ENCODE assay signal across 8 cellular contexts in genomic region chr2:216023055-216023648, GRCh38. TPM values are rescaled to one million over a fixed set of nuclear protein-coding genes. Genes with fewer than 3 reads are reported as not detected.
A peak's percentile ranks its signal among the peaks of the same experiment; 100 is the strongest.
DNase-seq lines count a peak whose midpoint lies in the region; ATAC-seq, FAIRE-seq and TF ChIP-seq lines count a peak whose summit lies in the region.

No MANE protein-coding gene starts in this region.

- no peak overlapping the region for H3K18ac ChIP-seq in IMR-90 (ENCODE audit: low read depth, low read length)

- H2BK20ac ChIP-seq in IMR-90 (ENCODE audit: low read depth, low read length) = no peak overlapping the region

- no peak overlapping the region for H2AK9ac ChIP-seq in IMR-90 (replicated peaks; ENCODE audit: low read depth, low read length, poor library complexity)

- H2BK5ac ChIP-seq in IMR-90 (ENCODE audit: low read depth, low read length, poor library complexity, severe bottlenecking) = no peak overlapping the region

- no peak overlapping the region for H2BK15ac ChIP-seq in IMR-90 (ENCODE audit: low read depth, low read length)

- H3K9ac ChIP-seq in IMR-90 (ENCODE audit: low read depth, low read length) = no peak overlapping the region
- H3K9ac ChIP-seq in HepG2 (ENCODE audit: insufficient read depth, low read depth, low read length) = no peak overlapping the region

- H3K14ac ChIP-seq in IMR-90 (replicated peaks; ENCODE audit: low read depth, low read length) = no peak overlapping the region

- no peaks in the 10 kb centered on the region; the same call in 1 of the 2 replicates for H3K9me1 ChIP-seq in IMR-90 (ENCODE audit: insufficient read depth, low read length)

- H4K91ac ChIP-seq in IMR-90 (ENCODE audit: insufficient read depth, low read depth, low read length) = no peak overlapping the region

- H3K4me1 ChIP-seq in IMR-90 (ENCODE audit: control insufficient read depth, insufficient read depth, low read length) (no peaks in the 10 kb centered on the region), HepG2 (ENCODE audit: insufficient read depth, low read length) (peaks cover 20% of the 10 kb centered on the region), thyroid gland (no peaks in the 10 kb centered on the region)

- no TSS peak for BruUV-seq in IMR-90 (replicated peaks; lab: Mats Ljungman, UMichigan)
- no TSS peak for BruUV-seq in MCF 10A (replicated peaks; lab: Mats Ljungman, UMichigan)
- BruUV-seq in HepG2 (replicated peaks; lab: Mats Ljungman, UMichigan) = no TSS peak

- no peak overlapping the region for H3K4ac ChIP-seq in IMR-90 (ENCODE audit: low read depth, low read length)

- intact Hi-C loops in IMR-90 (cut with micrococcal nuclease) (loop anchor here (2.0 kb wide), 1 partner anchor 72 kb away; no protein-coding TSS in a partner anchor), MCF 10A (cut with micrococcal nuclease) (loop anchor here (1.0 kb wide), 1 partner anchor 73 kb away; no protein-coding TSS in a partner anchor), HepG2 (cut with micrococcal nuclease; ENCODE audit: unreplicated experiment) (loop anchor here (1.0 kb wide), 1 partner anchor 73 kb away; no protein-coding TSS in a partner anchor), thyroid gland (cut with DNase I) (no loop called here)

- peak; percentile 68 for FAIRE-seq in HepG2 (lab: Jason Lieb, UNC)

- peak; percentile 74 for DNase-seq in activated effector memory CD4-positive, alpha-beta T cell treated with anti-CD3 and anti-CD28 coated beads, Interleukin-2, amount 50 U/mL, for 16 hours
- no peak for DNase-seq in activated effector memory CD4-positive, alpha-beta T cell treated with Interleukin-2 at 50 U/mL for 16 hours
- DNase-seq in IMR-90 (peak; percentile 52), SKM-1 (lab: John Stamatoyannopoulos, UW; ENCODE audit: unreplicated experiment) (peak; percentile 56), MCF 10A (ENCODE audit: unreplicated experiment) (peak; percentile 70), HepG2 (ENCODE audit: low spot score) (peak; percentile 66), thyroid gland (peak; percentile 38 to 46)

- no peaks in the 10 kb centered on the region for H3K79me2 ChIP-seq in HepG2 (ENCODE audit: insufficient read depth, low read length)

- H3K27me3 ChIP-seq in IMR-90 (ENCODE audit: control insufficient read depth, insufficient read depth, low read length) = no peaks in the 10 kb centered on the region
- H3K27me3 ChIP-seq in HepG2 (ENCODE audit: control insufficient read depth in 1 of 2, insufficient read depth in 2 of 2, low read length in 2 of 2) = no peaks in the 10 kb centered on the region
- H3K27me3 ChIP-seq in thyroid gland = no peaks in the 10 kb centered on the region

- no peak overlapping the region for H2AK5ac ChIP-seq in IMR-90 (ENCODE audit: low read depth, low read length)

- no peak for TF ChIP-seq POLR2A in IMR-90 (IDR thresholded peaks at IDR 0.05; ENCODE audit: low read depth, low read length)
- no peak for TF ChIP-seq POLR2A in HepG2 (IDR thresholded peaks at IDR 0.05; ENCODE audit: insufficient read depth in 1 of 2, low read depth in 2 of 2, low read length in 2 of 2)
- TF ChIP-seq POLR2A in thyroid gland (IDR thresholded peaks at IDR 0.05) = no peak

- no peak overlapping the region for H3K23ac ChIP-seq in IMR-90 (ENCODE audit: low read depth, low read length)

- H3K79me1 ChIP-seq in IMR-90 (ENCODE audit: low read depth in 1 of 2, low read length in 2 of 2) = no peaks in the 10 kb centered on the region

- ATAC-seq in GM21786 (IDR thresholded peaks at IDR 0.05; ENCODE audit: unreplicated experiment) = peak; percentile 91
- peak; percentile 89 for ATAC-seq in IMR-90 (ENCODE audit: low read depth)
- ATAC-seq in HepG2 = peak; percentile 86

- H4K20me1 ChIP-seq in IMR-90 (ENCODE audit: insufficient read depth, low read length) (no peaks in the 10 kb centered on the region), HepG2 (ENCODE audit: insufficient read depth, low read length) (no peaks in the 10 kb centered on the region)

- peaks cover 3% of the 10 kb centered on the region for H3K36me3 Mint-ChIP-seq in MCF 10A (ENCODE audit: insufficient read depth, unreplicated experiment)

- H4K5ac ChIP-seq in IMR-90 (ENCODE audit: low read depth, low read length) = no peak overlapping the region

- H4K8ac ChIP-seq in IMR-90 (ENCODE audit: low read depth in 2 of 2, low read length in 2 of 2) = no peak overlapping the region

- no peaks in the 10 kb centered on the region for H3K4me1 Mint-ChIP-seq in MCF 10A (ENCODE audit: insufficient read depth, unreplicated experiment)

- no peak overlapping the region for H3K27ac Mint-ChIP-seq in MCF 10A (ENCODE audit: low read depth, unreplicated experiment)

- TF ChIP-seq EP300 in HepG2 (IDR thresholded peaks at IDR 0.05; ENCODE audit: low read depth in 2 of 2, low read length in 2 of 2) (no peak), HepG2 (CRISPR knock-in tag; IDR thresholded peaks at IDR 0.05; ENCODE audit: borderline replicate concordance) (no peak)

- no peak overlapping the region for H2BK120ac ChIP-seq in IMR-90 (ENCODE audit: low read depth, low read length)

- H3K4me2 ChIP-seq in IMR-90 (ENCODE audit: low read depth, low read length) (no peak overlapping the region), HepG2 (ENCODE audit: low read depth, low read length) (no peak overlapping the region)

- no peak overlapping the region for H3K56ac ChIP-seq in IMR-90 (ENCODE audit: extremely low read depth, insufficient read depth, low read length)

- H2AFZ ChIP-seq in IMR-90 (replicated peaks; ENCODE audit: low read length, poor library complexity) = no peak overlapping the region
- H2AFZ ChIP-seq in HepG2 (ENCODE audit: low read length) = no peak overlapping the region

- H3K27me3 Mint-ChIP-seq in MCF 10A (ENCODE audit: insufficient read depth, unreplicated experiment) = no peaks in the 10 kb centered on the region

- in situ Hi-C loops in IMR-90 (cut with MboI; ENCODE audit: low sequenced_read_pairs) (no loop called here), HepG2 (cut with HindIII; ENCODE audit: extremely low pct_ligation_motif_present, low pct_unique_long_range_greater_than_20kb) (no loop called here)

- H3K4me3 Mint-ChIP-seq in MCF 10A (ENCODE audit: unreplicated experiment) = no peak overlapping the region

- H3K9me3 Mint-ChIP-seq in MCF 10A (ENCODE audit: unreplicated experiment) = no peaks in the 10 kb centered on the region

- no peaks in the 10 kb centered on the region for H3K36me3 ChIP-seq in IMR-90 (ENCODE audit: control insufficient read depth, insufficient read depth, low read length)
- H3K36me3 ChIP-seq in HepG2 (replicated peaks in 1 of 2; ENCODE audit: control insufficient read depth in 1 of 2, insufficient read depth in 2 of 2, low read length in 2 of 2) = peaks cover 0 to 16% of the 10 kb centered on the region in 2 experiments; a peak in 3 of 5 replicates
- H3K36me3 ChIP-seq in thyroid gland = no peaks in the 10 kb centered on the region

- no peaks in the 10 kb centered on the region for H3K9me3 ChIP-seq in IMR-90 (ENCODE audit: control insufficient read depth, insufficient read depth, low read length)
- no peaks in the 10 kb centered on the region for H3K9me3 ChIP-seq in HepG2 (ENCODE audit: low read length)
- no peaks in the 10 kb centered on the region for H3K9me3 ChIP-seq in thyroid gland

- dilution Hi-C loops in IMR-90 (cut with HindIII; ENCODE audit: low sequenced_read_pairs, unreplicated experiment) = no loop called here

- no peak overlapping the region for H3K4me3 ChIP-seq in IMR-90 (ENCODE audit: insufficient read depth, low read depth, low read length)
- no peak overlapping the region for H3K4me3 ChIP-seq in HepG2 (replicated peaks in 1 of 3; ENCODE audit: insufficient read depth in 1 of 3, low read depth in 2 of 3, low read length in 3 of 3)
- H3K4me3 ChIP-seq in thyroid gland (replicated peaks in 1 of 3) = no peak overlapping the region

- H3K27ac ChIP-seq in IMR-90 (ENCODE audit: insufficient read depth, low read length) (no peak overlapping the region), HepG2 (ENCODE audit: extremely low read length, insufficient read depth, low read length) (no peak overlapping the region), thyroid gland (no peak overlapping the region)

- peak; percentile 66 for TF ChIP-seq CTCF in IMR-90 (conservative IDR thresholded peaks at IDR 0.05; ENCODE audit: low read depth, low read length)
- TF ChIP-seq CTCF in MCF 10A (IDR thresholded peaks at IDR 0.05; ENCODE audit: unreplicated experiment) = peak; percentile 55
- peak; percentile 73 for TF ChIP-seq CTCF in HepG2 (CRISPR knock-in tag; IDR thresholded peaks at IDR 0.05)
- peak in 5 of 6 experiments; percentile 15 to 64 (median 41) for TF ChIP-seq CTCF in thyroid gland (IDR thresholded peaks at IDR 0.05)

- WGBS in IMR-90 (ENCODE audit: extremely low coverage in 2 of 2, insufficient read length in 1 of 2), 2 experiments = 14% methylated on average over 1 of the region's 3 CpGs; no CpG with 5 or more reads in 1 of the 2 experiments
- 31% methylated on average over 3 of the region's 3 CpGs for WGBS in HepG2 (ENCODE audit: low lambda C conversion rate)
- 23 to 25% methylated on average over 3 of the region's 3 CpGs for WGBS in thyroid gland, 2 donors

- POLR2A ChIA-PET in IMR-90 (lab: Charles Lee; ENCODE audit: unreplicated experiment) = no interaction called here
- POLR2A ChIA-PET in MCF 10A (lab: Yijun Ruan, JAX) = interaction anchor here (0.8 to 1.2 kb wide), 2 partner anchors 9 to 73 kb away, joined by 3 to 5 read pairs; partner anchors contain the start of gene MREG
- POLR2A ChIA-PET in HepG2 (lab: Yijun Ruan, JAX) = interaction anchor here (0.7 kb wide), 1 partner anchor 70 kb away, joined by 3 read pairs; no protein-coding TSS in a partner anchor

- TF ChIP-seq RAD21 in IMR-90 (IDR thresholded peaks at IDR 0.05; ENCODE audit: low read length) (peak; percentile 52), HepG2 (CRISPR knock-in tag; IDR thresholded peaks at IDR 0.05) (0 out of 2 replicates have a peak, but pooled peaks have one; percentile 51)

- CTCF ChIA-PET in IMR-90 (lab: Yijun Ruan, JAX) (interaction anchor here (0.5 to 1.2 kb wide), 4 partner anchors 9 to 59 kb away, joined by 4 read pairs; partner anchors contain the start of gene MREG), MCF 10A (lab: Yijun Ruan, JAX) (interaction anchor here (0.5 to 7.2 kb wide), 37 partner anchors 9 to 1251 kb away, joined by 3 to 202 read pairs (median 5); partner anchors contain the start of genes MREG, PECR and TMEM169), HepG2 (lab: Yijun Ruan, JAX; ENCODE audit: low intra/inter-chr PET ratio, low total read pairs) (interaction anchor here (0.8 to 3.6 kb wide), 3 partner anchors 10 to 229 kb away, joined by 3 to 41 read pairs (median 13); partner anchors contain the start of gene MREG)

RNA-seq across cellular contexts. Expression of gene MREG, which starts 9.8 kb away (rescaled TPM):
- total RNA-seq in IMR-90 (2012; rRNA removed) = 1.7 and 1.8 TPM in 2 replicates
- 1.0 and 1.1 TPM in 2 replicates for polyA plus RNA-seq in IMR-90 (2012; rRNA removed)
- 0.34 and 0.43 TPM in 2 replicates for polyA plus RNA-seq in IMR-90 (2012; cell fraction: cytosol; rRNA removed)
- 0.20 and 1.4 TPM in 2 replicates for polyA plus RNA-seq in IMR-90 (2012; cell fraction: nucleus; rRNA removed; ENCODE audit: low replicate concordance)
- 6.8 and 10.4 TPM in 2 replicates for total RNA-seq in MCF 10A (2022)
- 23.3 and 26.4 TPM in 2 replicates for total RNA-seq in HepG2 (2016; rRNA removed; fragmentation: Illumina TruSeq; extraction: Trizol)
- total RNA-seq in HepG2 (2016; cell fraction: cytosol; rRNA removed; fragmentation: Illumina TruSeq; extraction: Trizol; ENCODE audit: low read depth) = 6.9 and 11.0 TPM in 2 replicates
- total RNA-seq in HepG2 (2016; cell fraction: insoluble cytoplasmic fraction; rRNA removed; fragmentation: Illumina TruSeq; extraction: Trizol) = 22.5 and 23.8 TPM in 2 replicates
- total RNA-seq in HepG2 (2016; cell fraction: membrane; rRNA removed; fragmentation: Illumina TruSeq; extraction: Trizol) = 27.6 and 31.1 TPM in 2 replicates
- 22.1 and 26.5 TPM in 2 replicates for total RNA-seq in HepG2 (2016; cell fraction: nucleus; rRNA removed; fragmentation: Illumina TruSeq; extraction: Trizol)
- 7.3 and 7.5 TPM in 2 replicates for polyA plus RNA-seq in HepG2 (2011; rRNA removed)
- 2.8 and 3.0 TPM in 2 replicates for polyA plus RNA-seq in HepG2 (2011; cell fraction: cytosol; rRNA removed)
- polyA plus RNA-seq in HepG2 (2011; cell fraction: nucleus; rRNA removed) = 10.6 and 11.6 TPM in 2 replicates
- polyA plus RNA-seq in HepG2 (2012) = 7.0 and 9.3 TPM in 2 replicates
- polyA plus RNA-seq in HepG2 (2016; cell fraction: cytosol; fragmentation: Illumina TruSeq; extraction: Trizol; ENCODE audit: low read depth) = 10.0 and 14.5 TPM in 2 replicates
- polyA plus RNA-seq in HepG2 (2016; cell fraction: insoluble cytoplasmic fraction; fragmentation: Illumina TruSeq; extraction: Trizol; ENCODE audit: low read depth) = 24.4 and 25.1 TPM in 2 replicates
- 20.9 and 23.0 TPM in 2 replicates for polyA plus RNA-seq in HepG2 (2016; cell fraction: membrane; fragmentation: Illumina TruSeq; extraction: Trizol; ENCODE audit: low read depth)
- polyA plus RNA-seq in HepG2 (2016; cell fraction: nucleus; fragmentation: Illumina TruSeq; extraction: Trizol; ENCODE audit: insufficient read depth, low read depth) = 32.8 and 32.9 TPM in 2 replicates
- 3.6 and 3.9 TPM in 2 replicates for polyA minus RNA-seq in HepG2 (2011; rRNA and poly(A)+ RNA removed; ENCODE audit: low replicate concordance)
- polyA minus RNA-seq in HepG2 (2011; cell fraction: cytosol; rRNA and poly(A)+ RNA removed) = 4.0 and 4.3 TPM in 2 replicates
- 19.2 and 20.6 TPM in 2 replicates for polyA minus RNA-seq in HepG2 (2011; cell fraction: nucleus; rRNA and poly(A)+ RNA removed)
- 1 to 10 TPM; 4.4 to 5.4 (median 5.2) TPM for total RNA-seq in thyroid gland

RNA-seq across cellular contexts. Expression of gene PECR, which starts 58.5 kb away (rescaled TPM):
- total RNA-seq in IMR-90 (2012; rRNA removed) (13.3 and 17.7 TPM in 2 replicates), MCF 10A (2022) (8.3 and 20.0 TPM in 2 replicates), HepG2 (2016; rRNA removed; fragmentation: Illumina TruSeq; extraction: Trizol) (151 and 181 TPM in 2 replicates), thyroid gland (10 to 100 TPM; 14.6 to 25.6 (median 22.8) TPM)
- polyA plus RNA-seq in IMR-90 (2012; rRNA removed) (11.4 and 12.8 TPM in 2 replicates), HepG2 (2011; rRNA removed) (153 and 175 TPM in 2 replicates)
- 2.6 and 5.5 TPM in 2 replicates for polyA plus RNA-seq in IMR-90 (2012; cell fraction: cytosol; rRNA removed)
- 2.3 and 5.3 TPM in 2 replicates for polyA plus RNA-seq in IMR-90 (2012; cell fraction: nucleus; rRNA removed; ENCODE audit: low replicate concordance)
- 20.8 and 20.9 TPM in 2 replicates for total RNA-seq in HepG2 (2016; cell fraction: cytosol; rRNA removed; fragmentation: Illumina TruSeq; extraction: Trizol; ENCODE audit: low read depth)
- 143 and 194 TPM in 2 replicates for total RNA-seq in HepG2 (2016; cell fraction: insoluble cytoplasmic fraction; rRNA removed; fragmentation: Illumina TruSeq; extraction: Trizol)
- 32.3 and 33.6 TPM in 2 replicates for total RNA-seq in HepG2 (2016; cell fraction: membrane; rRNA removed; fragmentation: Illumina TruSeq; extraction: Trizol)
- 129 and 136 TPM in 2 replicates for total RNA-seq in HepG2 (2016; cell fraction: nucleus; rRNA removed; fragmentation: Illumina TruSeq; extraction: Trizol)
- 103 and 140 TPM in 2 replicates for polyA plus RNA-seq in HepG2 (2011; cell fraction: cytosol; rRNA removed)
- 97.8 and 111 TPM in 2 replicates for polyA plus RNA-seq in HepG2 (2011; cell fraction: nucleus; rRNA removed)
- polyA plus RNA-seq in HepG2 (2012) = 154 and 170 TPM in 2 replicates
- polyA plus RNA-seq in HepG2 (2016; cell fraction: cytosol; fragmentation: Illumina TruSeq; extraction: Trizol; ENCODE audit: low read depth) = 10.8 and 11.0 TPM in 2 replicates
- 162 and 177 TPM in 2 replicates for polyA plus RNA-seq in HepG2 (2016; cell fraction: insoluble cytoplasmic fraction; fragmentation: Illumina TruSeq; extraction: Trizol; ENCODE audit: low read depth)
- 19.7 and 20.5 TPM in 2 replicates for polyA plus RNA-seq in HepG2 (2016; cell fraction: membrane; fragmentation: Illumina TruSeq; extraction: Trizol; ENCODE audit: low read depth)
- 75.4 and 82.9 TPM in 2 replicates for polyA plus RNA-seq in HepG2 (2016; cell fraction: nucleus; fragmentation: Illumina TruSeq; extraction: Trizol; ENCODE audit: insufficient read depth, low read depth)
- polyA minus RNA-seq in HepG2 (2011; rRNA and poly(A)+ RNA removed; ENCODE audit: low replicate concordance) = 5.0 and 112 TPM in 2 replicates
- polyA minus RNA-seq in HepG2 (2011; cell fraction: cytosol; rRNA and poly(A)+ RNA removed) = 52.5 and 73.0 TPM in 2 replicates
- 221 and 291 TPM in 2 replicates for polyA minus RNA-seq in HepG2 (2011; cell fraction: nucleus; rRNA and poly(A)+ RNA removed)

RNA-seq across cellular contexts. Expression of gene TMEM169, which starts 58.6 kb away (rescaled TPM):
- total RNA-seq in IMR-90 (2012; rRNA removed) = 0.54 and 0.83 TPM in 2 replicates
- 0.15 and 0.17 TPM in 2 replicates for polyA plus RNA-seq in IMR-90 (2012; rRNA removed)
- polyA plus RNA-seq in IMR-90 (2012; cell fraction: cytosol; rRNA removed) = 0.05 and 0.13 TPM in 2 replicates
- 0.18 and 0.20 TPM in 2 replicates for polyA plus RNA-seq in IMR-90 (2012; cell fraction: nucleus; rRNA removed; ENCODE audit: low replicate concordance)
- 0.25 and 0.35 TPM in 2 replicates for total RNA-seq in MCF 10A (2022)
- total RNA-seq in HepG2 (2016; rRNA removed; fragmentation: Illumina TruSeq; extraction: Trizol) = 4.3 and 4.5 TPM in 2 replicates
- total RNA-seq in HepG2 (2016; cell fraction: cytosol; rRNA removed; fragmentation: Illumina TruSeq; extraction: Trizol; ENCODE audit: low read depth) = 1.1 and 1.2 TPM in 2 replicates
- 4.0 and 5.3 TPM in 2 replicates for total RNA-seq in HepG2 (2016; cell fraction: insoluble cytoplasmic fraction; rRNA removed; fragmentation: Illumina TruSeq; extraction: Trizol)
- total RNA-seq in HepG2 (2016; cell fraction: membrane; rRNA removed; fragmentation: Illumina TruSeq; extraction: Trizol) = 3.7 and 4.4 TPM in 2 replicates
- total RNA-seq in HepG2 (2016; cell fraction: nucleus; rRNA removed; fragmentation: Illumina TruSeq; extraction: Trizol) = 3.6 TPM in 2 replicates
- polyA plus RNA-seq in HepG2 (2011; rRNA removed) = 1.5 and 2.1 TPM in 2 replicates
- polyA plus RNA-seq in HepG2 (2011; cell fraction: cytosol; rRNA removed) = 1.5 and 2.6 TPM in 2 replicates
- polyA plus RNA-seq in HepG2 (2011; cell fraction: nucleus; rRNA removed) = 0.71 and 0.80 TPM in 2 replicates
- 5.4 and 6.9 TPM in 2 replicates for polyA plus RNA-seq in HepG2 (2012)
- 0.60 and 0.85 TPM in 2 replicates for polyA plus RNA-seq in HepG2 (2016; cell fraction: cytosol; fragmentation: Illumina TruSeq; extraction: Trizol; ENCODE audit: low read depth)
- polyA plus RNA-seq in HepG2 (2016; cell fraction: insoluble cytoplasmic fraction; fragmentation: Illumina TruSeq; extraction: Trizol; ENCODE audit: low read depth) = 2.9 and 4.2 TPM in 2 replicates
- polyA plus RNA-seq in HepG2 (2016; cell fraction: membrane; fragmentation: Illumina TruSeq; extraction: Trizol; ENCODE audit: low read depth) = 1.7 and 1.8 TPM in 2 replicates
- polyA plus RNA-seq in HepG2 (2016; cell fraction: nucleus; fragmentation: Illumina TruSeq; extraction: Trizol; ENCODE audit: insufficient read depth, low read depth) = 5.0 and 6.2 TPM in 2 replicates
- polyA minus RNA-seq in HepG2 (2011; rRNA and poly(A)+ RNA removed; ENCODE audit: low replicate concordance) = 6.2 TPM in 1 of 2 replicates, not detected in the other
- polyA minus RNA-seq in HepG2 (2011; cell fraction: cytosol; rRNA and poly(A)+ RNA removed) = 2.0 and 2.7 TPM in 2 replicates
- polyA minus RNA-seq in HepG2 (2011; cell fraction: nucleus; rRNA and poly(A)+ RNA removed) = 1.4 and 2.6 TPM in 2 replicates
- 1 to 10 TPM; 1.9 to 3.1 (median 2.4) TPM for total RNA-seq in thyroid gland
